ENCODE assay signal across 8 cellular contexts in genomic region chr1:7808253-7808844, GRCh38. TPM values are rescaled to one million over a fixed set of nuclear protein-coding genes. Genes with fewer than 3 reads are reported as not detected.
DNase-seq lines count a peak whose midpoint lies in the region; TF ChIP-seq lines count a peak whose summit lies in the region.

No MANE protein-coding gene starts in this region.

- no peak overlapping the region for H2AFZ ChIP-seq in neuronal stem cell (ENCODE audit: low read length)

- no peak overlapping the region for H3K4me3 Mint-ChIP-seq in osteocyte (ENCODE audit: unreplicated experiment)

- no peak overlapping the region for H3K4me3 ChIP-seq in colonic mucosa
- no peak overlapping the region for H3K4me3 ChIP-seq in neuronal stem cell (ENCODE audit: low read length in 2 of 2)

- H3K9ac ChIP-seq in colonic mucosa (ENCODE audit: low read depth in 2 of 2, low read length in 2 of 2) (no peak overlapping the region), neuronal stem cell (ENCODE audit: low read depth, low read length, poor library complexity) (no peak overlapping the region)

- H3K27me3 ChIP-seq in colonic mucosa (no peaks in the 10 kb centered on the region), neuronal stem cell (ENCODE audit: control insufficient read depth in 3 of 3, insufficient read depth in 3 of 3, low read depth in 1 of 3, low read length in 3 of 3) (no peaks in the 10 kb centered on the region)

- H2AK5ac ChIP-seq in neuronal stem cell (ENCODE audit: low read depth, low read length), result no peak overlapping the region

- TF ChIP-seq CTCF in colonic mucosa (IDR thresholded peaks at IDR 0.05) (peak; percentile 42), osteocyte (IDR thresholded peaks at IDR 0.05) (peak; percentile 59)

- no peaks in the 10 kb centered on the region for H3K79me1 ChIP-seq in neuronal stem cell (ENCODE audit: low read depth, low read length)

- H3K27ac Mint-ChIP-seq in osteocyte (ENCODE audit: unreplicated experiment), result no peak overlapping the region

- no peak overlapping the region for H3K4ac ChIP-seq in neuronal stem cell (ENCODE audit: low read length)

- no peak overlapping the region for H2BK120ac ChIP-seq in neuronal stem cell (ENCODE audit: low read depth, low read length)

- H2BK5ac ChIP-seq in neuronal stem cell (ENCODE audit: low read length), result no peak overlapping the region

- H3K4me2 ChIP-seq in neuronal stem cell (ENCODE audit: insufficient read depth, low read length, poor library complexity, severe bottlenecking), result no peak overlapping the region

- no peak overlapping the region for H2BK12ac ChIP-seq in neuronal stem cell (ENCODE audit: low read length)

- peaks cover 23% of the 10 kb centered on the region for H3K36me3 Mint-ChIP-seq in osteocyte (ENCODE audit: unreplicated experiment)

- no peak overlapping the region for H3K14ac ChIP-seq in neuronal stem cell (ENCODE audit: low read length)

- intact Hi-C loops in colonic mucosa (cut with DNase I), result loop anchor here (5.0 kb wide), 1 partner anchor 94 kb away; no protein-coding TSS in a partner anchor

- H3K23ac ChIP-seq in neuronal stem cell (ENCODE audit: low read depth, low read length, poor library complexity), result no peak overlapping the region

- peaks cover 7% of the 10 kb centered on the region for H3K4me1 Mint-ChIP-seq in osteocyte (ENCODE audit: unreplicated experiment)

- peaks cover 6% of the 10 kb centered on the region for H3K9me3 Mint-ChIP-seq in osteocyte (ENCODE audit: unreplicated experiment)

- no peak overlapping the region for H4K91ac ChIP-seq in neuronal stem cell (ENCODE audit: low read depth, low read length, poor library complexity)

- H3K36me3 ChIP-seq in colonic mucosa (no peaks in the 10 kb centered on the region), neuronal stem cell (replicated peaks in 1 of 2; ENCODE audit: control insufficient read depth in 2 of 2, insufficient read depth in 2 of 2, low read length in 2 of 2) (peaks cover 7 to 27% of the 10 kb centered on the region in 2 donors)

- no peak overlapping the region for H2BK15ac ChIP-seq in neuronal stem cell (ENCODE audit: low read length)

- H3K9me3 ChIP-seq in colonic mucosa (no peaks in the 10 kb centered on the region), neuronal stem cell (replicated peaks in 1 of 2; ENCODE audit: control insufficient read depth in 2 of 2, insufficient read depth in 1 of 2, low read depth in 1 of 2, low read length in 2 of 2) (peaks cover 4 to 8% of the 10 kb centered on the region in 2 donors)

- no CpG with 5 or more reads among the region's 1 CpG for WGBS in neuronal stem cell (ENCODE audit: extremely low coverage in 2 of 2, insufficient read length in 2 of 2, insufficient replicate concordance in 1 of 2), 2 donors

- no peaks in the 10 kb centered on the region for H3K27me3 Mint-ChIP-seq in osteocyte (ENCODE audit: unreplicated experiment)

- DNase-seq in SKM-1 treated with dmso at 0.1 percent for 144 hours (lab: John Stamatoyannopoulos, UW; ENCODE audit: unreplicated experiment) (peak; percentile 28), SKM-1 (lab: John Stamatoyannopoulos, UW; ENCODE audit: unreplicated experiment) (no peak), NCI-H2196 treated with DMSO at 0.1 percent for 48 hours (lab: John Stamatoyannopoulos, UW; ENCODE audit: unreplicated experiment) (peak; percentile 18), colonic mucosa (no peak), osteocyte (ENCODE audit: extremely low spot score, unreplicated experiment) (no peak), neuronal stem cell (ENCODE audit: low spot score) (no peak), A172 (ENCODE audit: low spot score) (no peak)
- no peak for DNase-seq in activated naive CD4-positive, alpha-beta T cell (lab: John Stamatoyannopoulos, UW)

- H4K8ac ChIP-seq in neuronal stem cell (ENCODE audit: low read depth, low read length), result no peak overlapping the region

- no peak overlapping the region for H3K18ac ChIP-seq in neuronal stem cell (ENCODE audit: low read length)

- H3K27ac ChIP-seq in colonic mucosa (no peak overlapping the region), neuronal stem cell (replicated peaks; ENCODE audit: low read length) (no peak overlapping the region)

- H3K4me1 ChIP-seq in colonic mucosa (no peaks in the 10 kb centered on the region), neuronal stem cell (ENCODE audit: control insufficient read depth in 2 of 2, insufficient read depth in 1 of 2, low read depth in 1 of 2, low read length in 2 of 2) (peaks cover 0 to 1% of the 10 kb centered on the region in 2 donors)

RNA-seq across cellular contexts. Expression of gene PER3, which starts 24.3 kb away (rescaled TPM):
- total RNA-seq in colonic mucosa, result 10 to 100 TPM in 1 of 2 donors, 1 to 10 TPM in 1; 3.9 to 14.1 TPM
- total RNA-seq in osteocyte, result 8.5 and 8.8 TPM in 2 replicates
- polyA plus RNA-seq in neuronal stem cell (2013, experiment 1 of 2), result 5.7 TPM
- polyA plus RNA-seq in neuronal stem cell (2013, experiment 2 of 2), result 6.0 TPM
- total RNA-seq in A172 (2014; rRNA removed; shearing (Covaris generic)), result 6.0 and 6.1 TPM in 2 replicates

RNA-seq across cellular contexts. Expression of gene VAMP3, which starts 37.3 kb away (rescaled TPM):
- total RNA-seq in colonic mucosa (100 to 1,000 TPM in 1 of 2 donors, 10 to 100 TPM in 1; 73.0 to 108 TPM), osteocyte (112 and 116 TPM in 2 replicates)
- 65.5 TPM for polyA plus RNA-seq in neuronal stem cell (2013, experiment 1 of 2)
- 63.0 TPM for polyA plus RNA-seq in neuronal stem cell (2013, experiment 2 of 2)
- 126 and 138 TPM in 2 replicates for total RNA-seq in A172 (2014; rRNA removed; shearing (Covaris generic))

RNA-seq across cellular contexts. Expression of gene UTS2, which starts 44.5 kb away (rescaled TPM):
- total RNA-seq in colonic mucosa (under 1 TPM in 1 of 2 donors, not detected in 1; 0.20 TPM), osteocyte (not detected in 2 replicates)
- polyA plus RNA-seq in neuronal stem cell (2013, experiment 1 of 2), result not detected
- not detected for polyA plus RNA-seq in neuronal stem cell (2013, experiment 2 of 2)
- total RNA-seq in A172 (2014; rRNA removed; shearing (Covaris generic)), result not detected in 2 replicates

Comparison
In these comparisons a context has a peak if more than half of its experiments do, and no peak if none do; other contexts are left out.
1. DNase-seq: peak in SKM-1 treated with dmso at 0.1 percent for 144 hours (single experiment) and NCI-H2196 treated with DMSO at 0.1 percent for 48 hours (single experiment); none in SKM-1 (single experiment), colonic mucosa (single experiment), osteocyte (single experiment), neuronal stem cell (single experiment), activated naive CD4-positive, alpha-beta T cell (0 of 4) and A172 (single experiment).